Comparison of ENCODE assay signal across 23 cellular contexts in the genomic region with DNA sequence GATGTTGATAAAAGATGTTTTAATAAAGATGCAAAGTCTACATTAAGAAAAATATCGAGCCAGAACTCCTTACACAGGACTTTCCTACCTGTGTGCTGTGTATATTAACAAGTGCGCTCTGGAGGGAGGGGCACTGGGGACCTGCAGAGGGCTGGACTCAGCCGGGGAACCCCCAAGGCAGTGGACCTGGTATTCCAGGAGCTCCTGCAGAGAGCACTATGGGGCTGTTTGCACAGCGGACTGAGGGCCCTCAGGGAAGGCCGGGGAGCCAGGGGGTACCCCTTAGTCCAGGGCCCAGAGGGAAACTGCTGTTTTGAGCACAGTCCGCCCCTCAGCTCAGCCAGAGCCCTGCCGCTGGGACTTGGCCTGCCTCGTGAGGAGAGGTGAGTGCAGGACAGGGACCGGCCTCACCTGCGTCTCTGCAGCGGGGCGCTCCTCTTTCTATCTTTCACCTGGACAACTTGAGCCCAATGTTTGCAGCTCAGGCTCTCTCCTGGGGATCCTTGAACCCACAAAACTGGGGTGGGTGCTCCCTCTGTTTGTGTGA.
"Had no signal": no experiment of that assay in that cellular context is flagged by ENCODE, and none has a peak within 500 bp of the region (broad histone marks: within the 10 kb centered on the region; RNA-seq: fewer than 3 reads in every experiment).

No MANE protein-coding gene starts in this region.

- DNase-seq: activated CD4-positive, alpha-beta T cell treated with anti-CD3 and anti-CD28 coated beads, Interleukin-2, amount 10 ng/mL, durations not matched to agents 7 days and 5 days; activated CD4-positive, CD25-positive, alpha-beta regulatory T cell treated with anti-CD3 and anti-CD28 coated beads, Interleukin-2, amount 50 U/mL, for 72 hours; activated gamma-delta T cell treated with Interleukin-2 at 50 U/mL for 16 hours; activated T-cell treated with anti-CD3 and anti-CD28 coated beads, Interleukin-2, amount 50 U/mL, for 1 hour; anterior cingulate cortex; dermis blood vessel endothelial cell; effector CD8-positive, alpha-beta T cell; foreskin keratinocyte; kidney glomerular epithelial cell; left ventricle myocardium inferior; mammary epithelial cell; midbrain; right cardiac atrium; stimulated activated CD4-positive, alpha-beta T cell treated with anti-CD3 and anti-CD28 coated beads, Interleukin-4, amount 100 ng/mL, for 24 hours; uterus had no signal

- H3K27ac Mint-ChIP-seq: activated CD4-positive, alpha-beta T cell treated with anti-CD3 and anti-CD28 coated beads, Interleukin-2, amount 10 ng/mL, durations not matched to agents 7 days and 5 days; activated naive CD4-positive, alpha-beta T cell treated with anti-CD3 and anti-CD28 coated beads, Interleukin-2, amount 50 U/mL, for 24 hours; stimulated activated naive CD8-positive, alpha-beta T cell treated with anti-CD3 and anti-CD28 coated beads, Interleukin-15, Interleukin-2, amounts not matched to agents 100 ng/mL and 50 ng/mL, for 24 hours; T-helper 2 cell treated with Interferon-gamma antibody and Interleukin-4, amounts not matched to agents 5 μg/mL and 100 μg/mL, for 36 hours had no signal

- H2AFZ ChIP-seq: parathyroid adenoma had no signal

- H3K36me3 ChIP-seq: left ventricle myocardium inferior, tibial nerve, uterus had no signal

- H3K9me3 ChIP-seq: left ventricle myocardium inferior, tibial nerve, uterus had no signal

- ATAC-seq: foreskin keratinocyte, right cardiac atrium had no signal

- H3K4me3 Mint-ChIP-seq: activated CD4-positive, alpha-beta T cell treated with anti-CD3 and anti-CD28 coated beads, Interleukin-2, amount 10 ng/mL, durations not matched to agents 7 days and 5 days; activated naive CD4-positive, alpha-beta T cell treated with anti-CD3 and anti-CD28 coated beads, Interleukin-2, amount 50 U/mL, for 24 hours; brain; natural killer cell treated with Interleukin-12 subunit alpha and Interleukin-12 subunit beta and Interleukin-15 and Interleukin-18, amount 100 ng/mL, for 72 hours; stimulated activated naive CD8-positive, alpha-beta T cell treated with anti-CD3 and anti-CD28 coated beads, Interleukin-15, Interleukin-2, amounts not matched to agents 100 ng/mL and 50 ng/mL, for 24 hours; T-helper 2 cell treated with Interferon-gamma antibody and Interleukin-4, amounts not matched to agents 5 μg/mL and 100 μg/mL, for 36 hours had no signal

- H3K79me2 ChIP-seq: parathyroid adenoma had no signal

- H3K4me3 ChIP-seq: left ventricle myocardium inferior, tibial nerve, uterus had no signal

- H3K4me1 ChIP-seq: foreskin keratinocyte, left ventricle myocardium inferior, uterus had no signal

- H3K9me3 Mint-ChIP-seq: activated naive CD4-positive, alpha-beta T cell treated with anti-CD3 and anti-CD28 coated beads, Interleukin-2, amount 50 U/mL, for 24 hours; stimulated activated naive CD8-positive, alpha-beta T cell treated with anti-CD3 and anti-CD28 coated beads, Interleukin-15, Interleukin-2, amounts not matched to agents 100 ng/mL and 50 ng/mL, for 24 hours had no signal

- H3K27me3 Mint-ChIP-seq: activated CD4-positive, alpha-beta T cell treated with anti-CD3 and anti-CD28 coated beads, Interleukin-2, amount 10 ng/mL, durations not matched to agents 7 days and 5 days; activated naive CD4-positive, alpha-beta T cell treated with anti-CD3 and anti-CD28 coated beads, Interleukin-2, amount 50 U/mL, for 24 hours; natural killer cell treated with Interleukin-12 subunit alpha and Interleukin-12 subunit beta and Interleukin-15 and Interleukin-18, amount 100 ng/mL, for 72 hours; stimulated activated naive CD8-positive, alpha-beta T cell treated with anti-CD3 and anti-CD28 coated beads, Interleukin-15, Interleukin-2, amounts not matched to agents 100 ng/mL and 50 ng/mL, for 24 hours had no signal

- H3K9ac ChIP-seq: parathyroid adenoma had no signal

- H3K27me3 ChIP-seq: foreskin keratinocyte, tibial nerve, uterus had no signal

- H3K27ac ChIP-seq: foreskin keratinocyte, left ventricle myocardium inferior, parathyroid adenoma, tibial nerve, uterus, VCaP had no signal

- H3K36me3 Mint-ChIP-seq: activated naive CD4-positive, alpha-beta T cell treated with anti-CD3 and anti-CD28 coated beads, Interleukin-2, amount 50 U/mL, for 24 hours; brain; natural killer cell treated with Interleukin-12 subunit alpha and Interleukin-12 subunit beta and Interleukin-15 and Interleukin-18, amount 100 ng/mL, for 72 hours had no signal
